19 cellular contexts compared by ENCODE assay signal in genomic region chr11:767238-767637, GRCh38. TPM values are rescaled to one million over a fixed set of nuclear protein-coding genes. Genes with fewer than 3 reads are reported as not detected.
DNase-seq lines count a peak whose midpoint lies in the region; ATAC-seq, FAIRE-seq and TF ChIP-seq lines count a peak whose summit lies in the region.
"Had no signal": no experiment of that assay in that cellular context is flagged by ENCODE, and none has a peak within 500 bp of the region (broad histone marks: within the 10 kb centered on the region; RNA-seq: fewer than 3 reads in every experiment).

No MANE protein-coding gene starts in this region.

- H3K27me3 ChIP-seq in Panc1 (ENCODE audit: control insufficient read depth, insufficient read depth, low read length) (no peaks in the 10 kb centered on the region), endothelial cell of umbilical vein (ENCODE audit: control insufficient read depth in 2 of 2, insufficient read depth in 2 of 2, low read length in 2 of 2) (no peaks in the 10 kb centered on the region)

- no peak for TF ChIP-seq POLR2A in endothelial cell of umbilical vein (IDR thresholded peaks at IDR 0.05; ENCODE audit: low read depth, low read length)

- H3K27ac ChIP-seq in Panc1 (ENCODE audit: low read length) (no peak overlapping the region), endothelial cell of umbilical vein (ENCODE audit: insufficient read depth, low read depth, low read length) (no peak overlapping the region)
- H3K27ac ChIP-seq: C4-2B, GM23248, SK-N-MC had no signal

- ATAC-seq in Panc1 (no peak), left lobe of liver (no peak), GM21529 (IDR thresholded peaks at IDR 0.05; ENCODE audit: unreplicated experiment) (no peak)

- TF ChIP-seq CTCF in Calu3 (IDR thresholded peaks at IDR 0.05; ENCODE audit: unreplicated experiment) (no peak), Panc1 (IDR thresholded peaks at IDR 0.05) (no peak), endothelial cell of umbilical vein (IDR thresholded peaks at IDR 0.05; ENCODE audit: extremely low read depth in 1 of 2, insufficient read depth in 1 of 2, low read depth in 1 of 2, low read length in 2 of 2) (no peak)

- H3K4me1 ChIP-seq in Panc1 (ENCODE audit: control insufficient read depth, insufficient read depth, low read length) (peaks cover 27% of the 10 kb centered on the region), endothelial cell of umbilical vein (ENCODE audit: control insufficient read depth, extremely low read depth, insufficient read depth, low read length) (no peaks in the 10 kb centered on the region)

- peaks cover 7% of the 10 kb centered on the region for H3K79me2 ChIP-seq in endothelial cell of umbilical vein (ENCODE audit: control insufficient read depth, insufficient read depth, low read length)

- H3K36me3 ChIP-seq in Panc1 (ENCODE audit: control insufficient read depth, insufficient read depth, low read length), result peaks cover 6% of the 10 kb centered on the region; the same call in 1 of the 2 replicates
- peaks cover 16 to 41% of the 10 kb centered on the region in 2 experiments for H3K36me3 ChIP-seq in endothelial cell of umbilical vein (ENCODE audit: control insufficient read depth in 2 of 2, extremely low read depth in 1 of 2, insufficient read depth in 2 of 2, low read length in 2 of 2)

- H3K4me1 Mint-ChIP-seq in Calu3 (ENCODE audit: low read depth, unreplicated experiment), result peaks cover 14% of the 10 kb centered on the region

- H3K4me3 Mint-ChIP-seq in Calu3 (ENCODE audit: low read depth, unreplicated experiment), result no peak overlapping the region

- H3K27ac Mint-ChIP-seq in Calu3 (ENCODE audit: unreplicated experiment), result no peak overlapping the region

- peaks cover 80% of the 10 kb centered on the region for H3K36me3 Mint-ChIP-seq in Calu3 (ENCODE audit: insufficient read depth, unreplicated experiment)

- no peak for FAIRE-seq in endothelial cell of umbilical vein (lab: Jason Lieb, UNC)

- no peak overlapping the region for H2AFZ ChIP-seq in endothelial cell of umbilical vein (ENCODE audit: low read depth, low read length)
- H2AFZ ChIP-seq: GM23248 had no signal

- no peak overlapping the region for H3K9ac ChIP-seq in endothelial cell of umbilical vein (replicated peaks; ENCODE audit: extremely low read depth, insufficient read depth, low read length)
- H3K9ac ChIP-seq: GM23248 had no signal

- H4K20me1 ChIP-seq in endothelial cell of umbilical vein (replicated peaks; ENCODE audit: control insufficient read depth, extremely low read depth, insufficient read depth, low read length), result no peaks in the 10 kb centered on the region

- intact Hi-C loops in Calu3 (cut with micrococcal nuclease; ENCODE audit: unreplicated experiment) (no loop called here), Panc1 (cut with micrococcal nuclease; ENCODE audit: unreplicated experiment) (no loop called here), endothelial cell of umbilical vein (cut with micrococcal nuclease) (no loop called here)

- dilution Hi-C loops in endothelial cell of umbilical vein (cut with MboI; ENCODE audit: extremely low pct_ligation_motif_present, low sequenced_read_pairs), result no loop called here

- TSS peak; percentile 9 for BruUV-seq in Calu3 (replicated peaks; lab: Mats Ljungman, UMichigan)
- TSS peak; percentile 84 for BruUV-seq in Panc1 (replicated peaks; lab: Mats Ljungman, UMichigan)
- TSS peak; percentile 8 for BruUV-seq in endothelial cell of umbilical vein (replicated peaks; lab: Mats Ljungman, UMichigan)

- POLR2A ChIA-PET in Panc1 (lab: Charles Lee), result no interaction called here
- POLR2A ChIA-PET in endothelial cell of umbilical vein (lab: Charles Lee), result no interaction called here

- H3K4me2 ChIP-seq in endothelial cell of umbilical vein (ENCODE audit: insufficient read depth, low read length), result no peak overlapping the region

- in situ Hi-C loops in Panc1 (cut with HindIII; ENCODE audit: low pct_unique_long_range_greater_than_20kb, low sequenced_read_pairs), result no loop called here

- H3K27me3 Mint-ChIP-seq in Calu3 (ENCODE audit: unreplicated experiment), result no peaks in the 10 kb centered on the region

- peak; percentile 54 for DNase-seq in activated CD8-positive, alpha-beta memory T cell treated with anti-CD3 and anti-CD28 coated beads, Interleukin-2, amount 50 U/mL, for 48 hours
- no peak for DNase-seq in activated CD8-positive, alpha-beta memory T cell treated with anti-CD3 and anti-CD28 coated beads, Interleukin-2, amount 50 U/mL, for 4 hours
- DNase-seq in Calu3 (no peak), Panc1 (ENCODE audit: low read depth, low spot score) (no peak), endothelial cell of umbilical vein (ENCODE audit: low read depth, low spot score) (no peak), D341Med (ENCODE audit: low spot score) (no peak), left lobe of liver (ENCODE audit: low spot score) (no peak)
- DNase-seq: GM23248, Kasumi-1, MV-4-11, NCI-H1436, NCI-H2081, NCI-H345, NCI-H526 treated with DMSO at 0.1 percent for 48 hours, OCI-M1 had no signal

- H3K9me3 Mint-ChIP-seq in Calu3 (ENCODE audit: low read depth, unreplicated experiment), result no peaks in the 10 kb centered on the region

- H3K9me1 ChIP-seq in endothelial cell of umbilical vein (replicated peaks; ENCODE audit: control insufficient read depth, extremely low read depth, insufficient read depth, low read length), result no peaks in the 10 kb centered on the region

- CTCF ChIA-PET in Calu3 (lab: Charles Lee), result no interaction called here
- CTCF ChIA-PET in Panc1 (lab: Charles Lee), result no interaction called here
- CTCF ChIA-PET in endothelial cell of umbilical vein (lab: Charles Lee), result no interaction called here

- H3K4me3 ChIP-seq in Panc1 (ENCODE audit: low read depth in 2 of 2, low read length in 2 of 2) (no peak overlapping the region), endothelial cell of umbilical vein (replicated peaks in 1 of 3; ENCODE audit: insufficient read depth in 1 of 3, low read depth in 1 of 3, low read length in 3 of 3) (no peak overlapping the region)
- H3K4me3 ChIP-seq: GM23248, SK-N-MC had no signal

- H3K9me3 ChIP-seq in Panc1 (ENCODE audit: control insufficient read depth, insufficient read depth, low read depth, low read length) (no peaks in the 10 kb centered on the region), endothelial cell of umbilical vein (replicated peaks; ENCODE audit: control insufficient read depth, insufficient read depth, low read length) (no peaks in the 10 kb centered on the region)

RNA-seq across cellular contexts. Expression of gene GATD1, which starts 10.0 kb away (rescaled TPM):
- total RNA-seq in Calu3 (2022) (73.8 and 83.3 TPM in 2 replicates), Panc1 (2021; ENCODE audit: unreplicated experiment) (229 TPM), endothelial cell of umbilical vein (78.5 and 83.1 TPM in 2 replicates), left lobe of liver (31.7 TPM)
- polyA plus RNA-seq in Panc1 (2012; ENCODE audit: insufficient read length), result 200 TPM
- 70.6 and 90.8 TPM in 2 replicates for polyA plus RNA-seq in endothelial cell of umbilical vein
- polyA plus RNA-seq in endothelial cell of umbilical vein (2011; cell fraction: cytosol; rRNA removed), result 23.5 and 35.8 TPM in 2 replicates
- 157 and 166 TPM in 2 replicates for polyA plus RNA-seq in endothelial cell of umbilical vein (2011; cell fraction: nucleus; rRNA removed)
- 27.8 and 37.9 TPM in 2 replicates for polyA plus RNA-seq in endothelial cell of umbilical vein (2012)
- 25.3 and 36.3 TPM in 2 replicates for polyA minus RNA-seq in endothelial cell of umbilical vein
- 27.4 TPM for polyA minus RNA-seq in endothelial cell of umbilical vein (2011; cell fraction: cytosol; rRNA and poly(A)+ RNA removed)
- 34.0 and 37.3 TPM in 2 replicates for polyA minus RNA-seq in endothelial cell of umbilical vein (2011; cell fraction: nucleus; rRNA and poly(A)+ RNA removed)

RNA-seq across cellular contexts. Expression of gene TALDO1, which starts 20.0 kb away (rescaled TPM):
- total RNA-seq in Calu3 (2022), result 359 and 379 TPM in 2 replicates
- total RNA-seq in Panc1 (2021; ENCODE audit: unreplicated experiment), result 257 TPM
- 397 TPM for polyA plus RNA-seq in Panc1 (2012; ENCODE audit: insufficient read length)
- 287 and 294 TPM in 2 replicates for total RNA-seq in endothelial cell of umbilical vein
- polyA plus RNA-seq in endothelial cell of umbilical vein, result 184 and 211 TPM in 2 replicates
- 234 and 253 TPM in 2 replicates for polyA plus RNA-seq in endothelial cell of umbilical vein (2011; cell fraction: cytosol; rRNA removed)
- polyA plus RNA-seq in endothelial cell of umbilical vein (2011; cell fraction: nucleus; rRNA removed), result 146 and 149 TPM in 2 replicates
- 262 and 325 TPM in 2 replicates for polyA plus RNA-seq in endothelial cell of umbilical vein (2012)
- 79.6 and 84.8 TPM in 2 replicates for polyA minus RNA-seq in endothelial cell of umbilical vein
- 117 TPM for polyA minus RNA-seq in endothelial cell of umbilical vein (2011; cell fraction: cytosol; rRNA and poly(A)+ RNA removed)
- 19.6 and 30.7 TPM in 2 replicates for polyA minus RNA-seq in endothelial cell of umbilical vein (2011; cell fraction: nucleus; rRNA and poly(A)+ RNA removed)
- 147 TPM for total RNA-seq in left lobe of liver

RNA-seq across cellular contexts. Expression of gene CEND1, which starts 22.7 kb away (rescaled TPM):
- total RNA-seq in Calu3 (2022), result not detected in 2 replicates
- total RNA-seq in Panc1 (2021; ENCODE audit: unreplicated experiment), result 15.9 TPM
- polyA plus RNA-seq in Panc1 (2012; ENCODE audit: insufficient read length), result 36.1 TPM
- total RNA-seq in endothelial cell of umbilical vein, result 0.40 and 0.83 TPM in 2 replicates
- polyA plus RNA-seq in endothelial cell of umbilical vein, result 0.15 and 0.27 TPM in 2 replicates
- 0.21 and 0.24 TPM in 2 replicates for polyA plus RNA-seq in endothelial cell of umbilical vein (2011; cell fraction: cytosol; rRNA removed)
- 0.12 and 0.15 TPM in 2 replicates for polyA plus RNA-seq in endothelial cell of umbilical vein (2011; cell fraction: nucleus; rRNA removed)
- 0.89 and 2.1 TPM in 2 replicates for polyA plus RNA-seq in endothelial cell of umbilical vein (2012)
- not detected in 2 replicates for polyA minus RNA-seq in endothelial cell of umbilical vein
- polyA minus RNA-seq in endothelial cell of umbilical vein (2011; cell fraction: cytosol; rRNA and poly(A)+ RNA removed), result not detected
- polyA minus RNA-seq in endothelial cell of umbilical vein (2011; cell fraction: nucleus; rRNA and poly(A)+ RNA removed), result not detected in 2 replicates
- total RNA-seq in left lobe of liver, result 0.43 TPM
- total RNA-seq: A172 had no signal

RNA-seq across cellular contexts. Expression of gene SLC25A22, which starts 30.8 kb away (rescaled TPM):
- total RNA-seq in Calu3 (2022) (44.5 and 53.6 TPM in 2 replicates), Panc1 (2021; ENCODE audit: unreplicated experiment) (119 TPM), endothelial cell of umbilical vein (24.9 and 29.3 TPM in 2 replicates), left lobe of liver (51.4 TPM)
- polyA plus RNA-seq in Panc1 (2012; ENCODE audit: insufficient read length), result 120 TPM
- polyA plus RNA-seq in endothelial cell of umbilical vein, result 24.5 and 27.4 TPM in 2 replicates
- 19.3 and 28.7 TPM in 2 replicates for polyA plus RNA-seq in endothelial cell of umbilical vein (2011; cell fraction: cytosol; rRNA removed)
- 50.4 and 51.6 TPM in 2 replicates for polyA plus RNA-seq in endothelial cell of umbilical vein (2011; cell fraction: nucleus; rRNA removed)
- polyA plus RNA-seq in endothelial cell of umbilical vein (2012), result 18.6 and 26.3 TPM in 2 replicates
- 15.4 and 17.1 TPM in 2 replicates for polyA minus RNA-seq in endothelial cell of umbilical vein
- 16.0 TPM for polyA minus RNA-seq in endothelial cell of umbilical vein (2011; cell fraction: cytosol; rRNA and poly(A)+ RNA removed)
- 11.9 and 13.3 TPM in 2 replicates for polyA minus RNA-seq in endothelial cell of umbilical vein (2011; cell fraction: nucleus; rRNA and poly(A)+ RNA removed)

RNA-seq across cellular contexts. Expression of gene PIDD1, which starts 37.8 kb away (rescaled TPM):
- total RNA-seq in Calu3 (2022) (15.9 and 16.3 TPM in 2 replicates), Panc1 (2021; ENCODE audit: unreplicated experiment) (75.9 TPM), endothelial cell of umbilical vein (30.6 and 30.7 TPM in 2 replicates), left lobe of liver (14.9 TPM)
- 86.9 TPM for polyA plus RNA-seq in Panc1 (2012; ENCODE audit: insufficient read length)
- 28.2 and 41.0 TPM in 2 replicates for polyA plus RNA-seq in endothelial cell of umbilical vein
- polyA plus RNA-seq in endothelial cell of umbilical vein (2011; cell fraction: cytosol; rRNA removed), result 8.8 and 15.4 TPM in 2 replicates
- 131 and 144 TPM in 2 replicates for polyA plus RNA-seq in endothelial cell of umbilical vein (2011; cell fraction: nucleus; rRNA removed)
- 11.5 and 15.5 TPM in 2 replicates for polyA plus RNA-seq in endothelial cell of umbilical vein (2012)
- 8.9 and 15.2 TPM in 2 replicates for polyA minus RNA-seq in endothelial cell of umbilical vein
- 5.0 TPM for polyA minus RNA-seq in endothelial cell of umbilical vein (2011; cell fraction: cytosol; rRNA and poly(A)+ RNA removed)
- polyA minus RNA-seq in endothelial cell of umbilical vein (2011; cell fraction: nucleus; rRNA and poly(A)+ RNA removed), result 21.0 and 35.2 TPM in 2 replicates
